Comparison of ENCODE assay signal across 6 cellular contexts in the genomic region with DNA sequence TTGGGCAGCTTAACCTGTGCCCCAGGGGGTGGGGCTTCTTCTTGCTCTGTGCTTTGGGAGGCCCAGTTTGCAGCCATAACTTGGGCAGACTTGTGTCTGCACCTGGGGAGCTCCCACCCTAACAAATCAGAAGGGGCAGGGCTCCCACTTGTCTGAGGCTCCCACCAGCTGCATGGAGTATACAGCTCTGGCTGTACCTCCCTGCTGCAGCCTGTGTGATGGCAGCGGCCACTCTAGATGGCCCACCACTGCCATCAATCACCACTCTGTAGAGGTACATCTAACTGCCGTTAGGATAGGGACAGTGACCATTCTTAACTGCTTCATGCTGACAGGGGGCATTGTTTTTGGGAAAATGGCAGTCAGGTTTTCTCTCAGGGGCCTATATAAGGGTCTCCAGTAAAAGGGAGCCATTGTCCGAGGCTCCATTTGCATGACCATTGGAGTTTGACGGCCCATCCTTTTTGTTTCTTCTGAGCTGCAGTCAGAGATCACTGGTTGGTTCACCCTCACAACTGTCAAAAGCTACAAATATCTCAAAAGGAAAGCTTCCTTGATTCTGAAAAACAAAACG.
"Had no signal": no experiment of that assay in that cellular context is flagged by ENCODE, and none has a peak within 500 bp of the region (broad histone marks: within the 10 kb centered on the region; RNA-seq: fewer than 3 reads in every experiment).

No MANE protein-coding gene starts in this region.

- FAIRE-seq: HepG2 had no signal

- DNase-seq: GOT3, H9, HCEC 1CT, KG1 had no signal

- H3K27ac ChIP-seq: HL-60 had no signal
